Comparison of ENCODE assay signal across 25 cellular contexts in genomic region chr6:6783736-6784135, GRCh38.
"Had no signal": no experiment of that assay in that cellular context is flagged by ENCODE, and none has a peak within 500 bp of the region (broad histone marks: within the 10 kb centered on the region; RNA-seq: fewer than 3 reads in every experiment).

No MANE protein-coding gene starts in this region.

- DNase-seq: activated B cell treated with CpG ODN at 0.5 μM for 24 hours; activated CD4-positive, alpha-beta T cell treated with anti-CD3 and anti-CD28 coated beads for 4 hours; activated CD4-positive, alpha-beta T cell treated with anti-CD3 and anti-CD28 coated beads, Interleukin-2, amount 50 U/mL, for 48 hours; activated effector memory CD4-positive, alpha-beta T cell treated with Interleukin-2 at 50 U/mL for 16 hours; activated naive CD4-positive, alpha-beta T cell treated with anti-CD3 and anti-CD28 coated beads for 36 hours; activated naive CD8-positive, alpha-beta T cell treated with anti-CD3 and anti-CD28 coated beads, Interleukin-2, amount 10 ng/mL, durations not matched to agents 7 days and 5 days; activated T-cell treated with anti-CD3 and anti-CD28 coated beads, Interleukin-2, amount 50 U/mL, for 72 hours; amniotic stem cell; caudate nucleus; effector CD8-positive, alpha-beta T cell; gastrocnemius medialis; head of caudate nucleus; hypothalamus; left ventricle myocardium inferior; midbrain; natural killer cell; ovary; spleen; stimulated activated CD4-positive, alpha-beta T cell treated with anti-CD3 and anti-CD28 coated beads, Interleukin-4, amount 100 ng/mL, for 1 hour; stimulated activated naive CD4-positive, alpha-beta T cell had no signal

- H3K4me3 ChIP-seq: gastrocnemius medialis, left ventricle myocardium inferior, ovary, prostate gland, spleen, thoracic aorta, vagina had no signal

- H3K36me3 ChIP-seq: gastrocnemius medialis, left ventricle myocardium inferior, neutrophil, ovary, prostate gland, spleen, thoracic aorta, vagina had no signal

- H3K9me3 ChIP-seq: gastrocnemius medialis, left ventricle myocardium inferior, neutrophil, ovary, prostate gland, spleen, thoracic aorta, vagina had no signal

- H3K27me3 ChIP-seq: gastrocnemius medialis, neutrophil, ovary, spleen, vagina had no signal

- ATAC-seq: activated T-cell treated with anti-CD3 and anti-CD28 coated beads, Interleukin-2, amount 50 U/mL, for 72 hours; esophagus mucosa; gastrocnemius medialis; natural killer cell had no signal

- H3K27ac ChIP-seq: gastrocnemius medialis, left ventricle myocardium inferior, neutrophil, ovary, prostate gland, spleen, thoracic aorta, vagina had no signal

- H3K4me1 ChIP-seq: prostate gland, spleen, vagina had no signal
